In the genomic region with DNA sequence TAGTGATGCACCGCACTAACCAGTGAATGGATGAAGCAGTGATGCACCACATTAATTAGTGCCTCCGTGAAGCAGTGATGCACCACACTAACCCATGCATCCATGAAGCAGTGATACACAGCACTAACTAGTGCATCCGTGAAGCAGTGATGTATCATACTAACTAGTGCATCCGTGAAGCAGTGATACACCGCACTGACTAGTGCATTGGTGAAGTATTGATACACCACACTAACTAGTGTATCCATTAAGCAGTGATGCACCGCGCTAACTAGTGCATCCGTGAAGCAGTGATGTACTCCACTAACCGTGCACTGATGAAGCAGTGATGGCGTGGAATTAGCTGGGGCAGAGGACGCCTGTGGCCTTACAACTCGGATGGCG, we compare ENCODE assay signal across 1 cellular context.
TF ChIP-seq lines count a peak whose summit lies in the region.

No MANE protein-coding gene starts in this region.

TF ChIP-seq in HepG2, 621 proteins besides CTCF, POLR2A, EP300 and RAD21 (continued from another document and continues in another):
- TF ChIP-seq, protein P1, sequence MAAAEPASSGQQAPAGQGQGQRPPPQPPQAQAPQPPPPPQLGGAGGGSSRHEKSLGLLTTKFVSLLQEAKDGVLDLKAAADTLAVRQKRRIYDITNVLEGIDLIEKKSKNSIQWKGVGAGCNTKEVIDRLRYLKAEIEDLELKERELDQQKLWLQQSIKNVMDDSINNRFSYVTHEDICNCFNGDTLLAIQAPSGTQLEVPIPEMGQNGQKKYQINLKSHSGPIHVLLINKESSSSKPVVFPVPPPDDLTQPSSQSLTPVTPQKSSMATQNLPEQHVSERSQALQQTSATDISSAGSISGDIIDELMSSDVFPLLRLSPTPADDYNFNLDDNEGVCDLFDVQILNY (CRISPR knock-in tag; conservative IDR thresholded peaks at IDR 0.05): no peak
- TF ChIP-seq MED13 (CRISPR knock-in tag; IDR thresholded peaks at IDR 0.05) (no peak), LCORL (IDR thresholded peaks at IDR 0.05) (no peak), LCORL (CRISPR knock-in tag; IDR thresholded peaks at IDR 0.05) (no peak), GPN1 (CRISPR knock-in tag; IDR thresholded peaks at IDR 0.05; ENCODE audit: borderline replicate concordance) (no peak), ZNF589 (CRISPR knock-in tag; conservative IDR thresholded peaks at IDR 0.05) (peak; percentile 78; the same call in 1 of the 2 replicates), ZNF766 (CRISPR knock-in tag; IDR thresholded peaks at IDR 0.05; ENCODE audit: borderline replicate concordance) (no peak), MBNL3 (CRISPR knock-in tag; conservative IDR thresholded peaks at IDR 0.05) (no peak), ZNF780A (CRISPR knock-in tag; IDR thresholded peaks at IDR 0.05) (0 out of 2 replicates have a peak, but pooled peaks have one; percentile 42), SRSF1 (optimal IDR thresholded peaks at IDR 0.05; ENCODE audit: low read depth, low read length) (no peak), ZNF883 (CRISPR knock-in tag; IDR thresholded peaks at IDR 0.05; ENCODE audit: not compliant biosample characterization) (peak; percentile 15), TEAD3 (CRISPR knock-in tag; optimal IDR thresholded peaks at IDR 0.05; ENCODE audit: borderline replicate concordance) (peak; percentile 18), HOXA9 (CRISPR knock-in tag; IDR thresholded peaks at IDR 0.05; ENCODE audit: borderline replicate concordance) (peak; percentile 48; the same call in 1 of the 2 replicates), ZNF44 (CRISPR knock-in tag; IDR thresholded peaks at IDR 0.05) (0 out of 2 replicates have a peak, but pooled peaks have one; percentile 68), ZKSCAN1 (IDR thresholded peaks at IDR 0.05; ENCODE audit: low read length) (no peak), ZMYM3 (CRISPR knock-in tag; IDR thresholded peaks at IDR 0.05) (no peak), RFXANK (CRISPR knock-in tag; IDR thresholded peaks at IDR 0.05) (no peak), RBFOX2 (IDR thresholded peaks at IDR 0.05; ENCODE audit: low read depth, low read length) (no peak), HNRNPLL (IDR thresholded peaks at IDR 0.05; ENCODE audit: low read depth, low read length, poor library complexity, severe bottlenecking) (no peak), MYC (CRISPR knock-in tag; IDR thresholded peaks at IDR 0.05; ENCODE audit: borderline replicate concordance) (no peak), SMYD3 (CRISPR knock-in tag; IDR thresholded peaks at IDR 0.05) (no peak), ZNF790 (CRISPR knock-in tag; IDR thresholded peaks at IDR 0.05; ENCODE audit: borderline replicate concordance) (0 out of 2 replicates have a peak, but pooled peaks have one; percentile 51), RBM22 (optimal IDR thresholded peaks at IDR 0.05; ENCODE audit: low read length) (no peak), NFE2L2 (IDR thresholded peaks at IDR 0.05; ENCODE audit: low read length) (no peak), ZBTB38 (CRISPR knock-in tag; IDR thresholded peaks at IDR 0.05) (peak; percentile 90; the same call in 1 of the 2 replicates), TBX2 (CRISPR knock-in tag; IDR thresholded peaks at IDR 0.05; ENCODE audit: borderline replicate concordance) (no peak), ZNF124 (CRISPR knock-in tag; IDR thresholded peaks at IDR 0.05) (no peak), ZBTB42 (CRISPR knock-in tag; IDR thresholded peaks at IDR 0.05) (no peak), FLYWCH1 (CRISPR knock-in tag; IDR thresholded peaks at IDR 0.05) (no peak)
- TF ChIP-seq, protein P2, sequence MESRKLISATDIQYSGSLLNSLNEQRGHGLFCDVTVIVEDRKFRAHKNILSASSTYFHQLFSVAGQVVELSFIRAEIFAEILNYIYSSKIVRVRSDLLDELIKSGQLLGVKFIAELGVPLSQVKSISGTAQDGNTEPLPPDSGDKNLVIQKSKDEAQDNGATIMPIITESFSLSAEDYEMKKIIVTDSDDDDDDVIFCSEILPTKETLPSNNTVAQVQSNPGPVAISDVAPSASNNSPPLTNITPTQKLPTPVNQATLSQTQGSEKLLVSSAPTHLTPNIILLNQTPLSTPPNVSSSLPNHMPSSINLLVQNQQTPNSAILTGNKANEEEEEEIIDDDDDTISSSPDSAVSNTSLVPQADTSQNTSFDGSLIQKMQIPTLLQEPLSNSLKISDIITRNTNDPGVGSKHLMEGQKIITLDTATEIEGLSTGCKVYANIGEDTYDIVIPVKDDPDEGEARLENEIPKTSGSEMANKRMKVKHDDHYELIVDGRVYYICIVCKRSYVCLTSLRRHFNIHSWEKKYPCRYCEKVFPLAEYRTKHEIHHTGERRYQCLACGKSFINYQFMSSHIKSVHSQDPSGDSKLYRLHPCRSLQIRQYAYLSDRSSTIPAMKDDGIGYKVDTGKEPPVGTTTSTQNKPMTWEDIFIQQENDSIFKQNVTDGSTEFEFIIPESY (CRISPR knock-in tag; IDR thresholded peaks at IDR 0.05): peak; percentile 55
- TF ChIP-seq, protein P3, sequence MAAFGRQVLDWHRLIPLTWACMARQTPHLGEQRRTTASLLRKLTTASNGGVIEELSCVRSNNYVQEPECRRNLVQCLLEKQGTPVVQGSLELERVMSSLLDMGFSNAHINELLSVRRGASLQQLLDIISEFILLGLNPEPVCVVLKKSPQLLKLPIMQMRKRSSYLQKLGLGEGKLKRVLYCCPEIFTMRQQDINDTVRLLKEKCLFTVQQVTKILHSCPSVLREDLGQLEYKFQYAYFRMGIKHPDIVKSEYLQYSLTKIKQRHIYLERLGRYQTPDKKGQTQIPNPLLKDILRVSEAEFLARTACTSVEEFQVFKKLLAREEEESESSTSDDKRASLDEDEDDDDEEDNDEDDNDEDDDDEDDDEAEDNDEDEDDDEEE (CRISPR knock-in tag; IDR thresholded peaks at IDR 0.05): peak; percentile 85; the same call in 1 of the 2 replicates
- TF ChIP-seq, protein P4, sequence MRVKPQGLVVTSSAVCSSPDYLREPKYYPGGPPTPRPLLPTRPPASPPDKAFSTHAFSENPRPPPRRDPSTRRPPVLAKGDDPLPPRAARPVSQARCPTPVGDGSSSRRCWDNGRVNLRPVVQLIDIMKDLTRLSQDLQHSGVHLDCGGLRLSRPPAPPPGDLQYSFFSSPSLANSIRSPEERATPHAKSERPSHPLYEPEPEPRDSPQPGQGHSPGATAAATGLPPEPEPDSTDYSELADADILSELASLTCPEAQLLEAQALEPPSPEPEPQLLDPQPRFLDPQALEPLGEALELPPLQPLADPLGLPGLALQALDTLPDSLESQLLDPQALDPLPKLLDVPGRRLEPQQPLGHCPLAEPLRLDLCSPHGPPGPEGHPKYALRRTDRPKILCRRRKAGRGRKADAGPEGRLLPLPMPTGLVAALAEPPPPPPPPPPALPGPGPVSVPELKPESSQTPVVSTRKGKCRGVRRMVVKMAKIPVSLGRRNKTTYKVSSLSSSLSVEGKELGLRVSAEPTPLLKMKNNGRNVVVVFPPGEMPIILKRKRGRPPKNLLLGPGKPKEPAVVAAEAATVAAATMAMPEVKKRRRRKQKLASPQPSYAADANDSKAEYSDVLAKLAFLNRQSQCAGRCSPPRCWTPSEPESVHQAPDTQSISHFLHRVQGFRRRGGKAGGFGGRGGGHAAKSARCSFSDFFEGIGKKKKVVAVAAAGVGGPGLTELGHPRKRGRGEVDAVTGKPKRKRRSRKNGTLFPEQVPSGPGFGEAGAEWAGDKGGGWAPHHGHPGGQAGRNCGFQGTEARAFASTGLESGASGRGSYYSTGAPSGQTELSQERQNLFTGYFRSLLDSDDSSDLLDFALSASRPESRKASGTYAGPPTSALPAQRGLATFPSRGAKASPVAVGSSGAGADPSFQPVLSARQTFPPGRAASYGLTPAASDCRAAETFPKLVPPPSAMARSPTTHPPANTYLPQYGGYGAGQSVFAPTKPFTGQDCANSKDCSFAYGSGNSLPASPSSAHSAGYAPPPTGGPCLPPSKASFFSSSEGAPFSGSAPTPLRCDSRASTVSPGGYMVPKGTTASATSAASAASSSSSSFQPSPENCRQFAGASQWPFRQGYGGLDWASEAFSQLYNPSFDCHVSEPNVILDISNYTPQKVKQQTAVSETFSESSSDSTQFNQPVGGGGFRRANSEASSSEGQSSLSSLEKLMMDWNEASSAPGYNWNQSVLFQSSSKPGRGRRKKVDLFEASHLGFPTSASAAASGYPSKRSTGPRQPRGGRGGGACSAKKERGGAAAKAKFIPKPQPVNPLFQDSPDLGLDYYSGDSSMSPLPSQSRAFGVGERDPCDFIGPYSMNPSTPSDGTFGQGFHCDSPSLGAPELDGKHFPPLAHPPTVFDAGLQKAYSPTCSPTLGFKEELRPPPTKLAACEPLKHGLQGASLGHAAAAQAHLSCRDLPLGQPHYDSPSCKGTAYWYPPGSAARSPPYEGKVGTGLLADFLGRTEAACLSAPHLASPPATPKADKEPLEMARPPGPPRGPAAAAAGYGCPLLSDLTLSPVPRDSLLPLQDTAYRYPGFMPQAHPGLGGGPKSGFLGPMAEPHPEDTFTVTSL (CRISPR knock-in tag; IDR thresholded peaks at IDR 0.05; ENCODE audit: borderline replicate concordance): no peak
- TF ChIP-seq, protein P5, sequence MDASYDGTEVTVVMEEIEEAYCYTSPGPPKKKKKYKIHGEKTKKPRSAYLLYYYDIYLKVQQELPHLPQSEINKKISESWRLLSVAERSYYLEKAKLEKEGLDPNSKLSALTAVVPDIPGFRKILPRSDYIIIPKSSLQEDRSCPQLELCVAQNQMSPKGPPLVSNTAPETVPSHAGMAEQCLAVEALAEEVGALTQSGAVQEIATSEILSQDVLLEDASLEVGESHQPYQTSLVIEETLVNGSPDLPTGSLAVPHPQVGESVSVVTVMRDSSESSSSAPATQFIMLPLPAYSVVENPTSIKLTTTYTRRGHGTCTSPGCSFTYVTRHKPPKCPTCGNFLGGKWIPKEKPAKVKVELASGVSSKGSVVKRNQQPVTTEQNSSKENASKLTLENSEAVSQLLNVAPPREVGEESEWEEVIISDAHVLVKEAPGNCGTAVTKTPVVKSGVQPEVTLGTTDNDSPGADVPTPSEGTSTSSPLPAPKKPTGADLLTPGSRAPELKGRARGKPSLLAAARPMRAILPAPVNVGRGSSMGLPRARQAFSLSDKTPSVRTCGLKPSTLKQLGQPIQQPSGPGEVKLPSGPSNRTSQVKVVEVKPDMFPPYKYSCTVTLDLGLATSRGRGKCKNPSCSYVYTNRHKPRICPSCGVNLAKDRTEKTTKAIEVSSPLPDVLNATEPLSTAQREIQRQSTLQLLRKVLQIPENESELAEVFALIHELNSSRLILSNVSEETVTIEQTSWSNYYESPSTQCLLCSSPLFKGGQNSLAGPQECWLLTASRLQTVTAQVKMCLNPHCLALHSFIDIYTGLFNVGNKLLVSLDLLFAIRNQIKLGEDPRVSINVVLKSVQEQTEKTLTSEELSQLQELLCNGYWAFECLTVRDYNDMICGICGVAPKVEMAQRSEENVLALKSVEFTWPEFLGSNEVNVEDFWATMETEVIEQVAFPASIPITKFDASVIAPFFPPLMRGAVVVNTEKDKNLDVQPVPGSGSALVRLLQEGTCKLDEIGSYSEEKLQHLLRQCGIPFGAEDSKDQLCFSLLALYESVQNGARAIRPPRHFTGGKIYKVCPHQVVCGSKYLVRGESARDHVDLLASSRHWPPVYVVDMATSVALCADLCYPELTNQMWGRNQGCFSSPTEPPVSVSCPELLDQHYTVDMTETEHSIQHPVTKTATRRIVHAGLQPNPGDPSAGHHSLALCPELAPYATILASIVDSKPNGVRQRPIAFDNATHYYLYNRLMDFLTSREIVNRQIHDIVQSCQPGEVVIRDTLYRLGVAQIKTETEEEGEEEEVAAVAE (CRISPR knock-in tag; IDR thresholded peaks at IDR 0.05; ENCODE audit: borderline replicate concordance): no peak
- TF ChIP-seq, protein P6, sequence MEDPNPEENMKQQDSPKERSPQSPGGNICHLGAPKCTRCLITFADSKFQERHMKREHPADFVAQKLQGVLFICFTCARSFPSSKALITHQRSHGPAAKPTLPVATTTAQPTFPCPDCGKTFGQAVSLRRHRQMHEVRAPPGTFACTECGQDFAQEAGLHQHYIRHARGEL (CRISPR knock-in tag; IDR thresholded peaks at IDR 0.05): no peak
- TF ChIP-seq, protein P7, sequence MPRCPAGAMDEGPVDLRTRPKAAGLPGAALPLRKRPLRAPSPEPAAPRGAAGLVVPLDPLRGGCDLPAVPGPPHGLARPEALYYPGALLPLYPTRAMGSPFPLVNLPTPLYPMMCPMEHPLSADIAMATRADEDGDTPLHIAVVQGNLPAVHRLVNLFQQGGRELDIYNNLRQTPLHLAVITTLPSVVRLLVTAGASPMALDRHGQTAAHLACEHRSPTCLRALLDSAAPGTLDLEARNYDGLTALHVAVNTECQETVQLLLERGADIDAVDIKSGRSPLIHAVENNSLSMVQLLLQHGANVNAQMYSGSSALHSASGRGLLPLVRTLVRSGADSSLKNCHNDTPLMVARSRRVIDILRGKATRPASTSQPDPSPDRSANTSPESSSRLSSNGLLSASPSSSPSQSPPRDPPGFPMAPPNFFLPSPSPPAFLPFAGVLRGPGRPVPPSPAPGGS (CRISPR knock-in tag; IDR thresholded peaks at IDR 0.05): no peak
- TF ChIP-seq, protein P8, sequence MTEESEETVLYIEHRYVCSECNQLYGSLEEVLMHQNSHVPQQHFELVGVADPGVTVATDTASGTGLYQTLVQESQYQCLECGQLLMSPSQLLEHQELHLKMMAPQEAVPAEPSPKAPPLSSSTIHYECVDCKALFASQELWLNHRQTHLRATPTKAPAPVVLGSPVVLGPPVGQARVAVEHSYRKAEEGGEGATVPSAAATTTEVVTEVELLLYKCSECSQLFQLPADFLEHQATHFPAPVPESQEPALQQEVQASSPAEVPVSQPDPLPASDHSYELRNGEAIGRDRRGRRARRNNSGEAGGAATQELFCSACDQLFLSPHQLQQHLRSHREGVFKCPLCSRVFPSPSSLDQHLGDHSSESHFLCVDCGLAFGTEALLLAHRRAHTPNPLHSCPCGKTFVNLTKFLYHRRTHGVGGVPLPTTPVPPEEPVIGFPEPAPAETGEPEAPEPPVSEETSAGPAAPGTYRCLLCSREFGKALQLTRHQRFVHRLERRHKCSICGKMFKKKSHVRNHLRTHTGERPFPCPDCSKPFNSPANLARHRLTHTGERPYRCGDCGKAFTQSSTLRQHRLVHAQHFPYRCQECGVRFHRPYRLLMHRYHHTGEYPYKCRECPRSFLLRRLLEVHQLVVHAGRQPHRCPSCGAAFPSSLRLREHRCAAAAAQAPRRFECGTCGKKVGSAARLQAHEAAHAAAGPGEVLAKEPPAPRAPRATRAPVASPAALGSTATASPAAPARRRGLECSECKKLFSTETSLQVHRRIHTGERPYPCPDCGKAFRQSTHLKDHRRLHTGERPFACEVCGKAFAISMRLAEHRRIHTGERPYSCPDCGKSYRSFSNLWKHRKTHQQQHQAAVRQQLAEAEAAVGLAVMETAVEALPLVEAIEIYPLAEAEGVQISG (CRISPR knock-in tag; IDR thresholded peaks at IDR 0.05): no peak
- TF ChIP-seq, protein P9, sequence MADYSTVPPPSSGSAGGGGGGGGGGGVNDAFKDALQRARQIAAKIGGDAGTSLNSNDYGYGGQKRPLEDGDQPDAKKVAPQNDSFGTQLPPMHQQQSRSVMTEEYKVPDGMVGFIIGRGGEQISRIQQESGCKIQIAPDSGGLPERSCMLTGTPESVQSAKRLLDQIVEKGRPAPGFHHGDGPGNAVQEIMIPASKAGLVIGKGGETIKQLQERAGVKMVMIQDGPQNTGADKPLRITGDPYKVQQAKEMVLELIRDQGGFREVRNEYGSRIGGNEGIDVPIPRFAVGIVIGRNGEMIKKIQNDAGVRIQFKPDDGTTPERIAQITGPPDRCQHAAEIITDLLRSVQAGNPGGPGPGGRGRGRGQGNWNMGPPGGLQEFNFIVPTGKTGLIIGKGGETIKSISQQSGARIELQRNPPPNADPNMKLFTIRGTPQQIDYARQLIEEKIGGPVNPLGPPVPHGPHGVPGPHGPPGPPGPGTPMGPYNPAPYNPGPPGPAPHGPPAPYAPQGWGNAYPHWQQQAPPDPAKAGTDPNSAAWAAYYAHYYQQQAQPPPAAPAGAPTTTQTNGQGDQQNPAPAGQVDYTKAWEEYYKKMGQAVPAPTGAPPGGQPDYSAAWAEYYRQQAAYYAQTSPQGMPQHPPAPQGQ (CRISPR knock-in tag; IDR thresholded peaks at IDR 0.05; ENCODE audit: borderline replicate concordance): 0 out of 2 replicates have a peak, but pooled peaks have one; percentile 37
